Comparison of ENCODE assay signal across 2 cellular contexts in genomic region chr3:158568784-158569183, GRCh38.
TF ChIP-seq lines count a peak whose summit lies in the region.

No MANE protein-coding gene starts in this region.

TF ChIP-seq in HEK293, 187 proteins besides CTCF, POLR2A, EP300 and RAD21:
- no peak for TF ChIP-seq ZNF555 (tag by site-specific recombination; conservative IDR thresholded peaks at IDR 0.05)
- no peak for TF ChIP-seq HOXA7 (CRISPR knock-in tag; IDR thresholded peaks at IDR 0.05; ENCODE audit: borderline replicate concordance)
- TF ChIP-seq PRDM6 (tag by site-specific recombination; IDR thresholded peaks at IDR 0.05), result 0 out of 2 replicates have a peak, but pooled peaks have one; percentile 14
- 0 out of 2 replicates have a peak, but pooled peaks have one; percentile 7 for TF ChIP-seq ATF2 (tag by site-specific recombination; IDR thresholded peaks at IDR 0.05; ENCODE audit: low read depth)
- TF ChIP-seq ZNF660 (tag by site-specific recombination; IDR thresholded peaks at IDR 0.05), result 0 out of 2 replicates have a peak, but pooled peaks have one; percentile 42
- TF ChIP-seq TRIM28 (IDR thresholded peaks at IDR 0.05; ENCODE audit: borderline replicate concordance, low read length), result no peak
- peak; percentile 22; the same call in 1 of the 2 replicates for TF ChIP-seq ZBTB20 (tag by site-specific recombination; IDR thresholded peaks at IDR 0.05)
- no peak for TF ChIP-seq ZNF391 (tag by site-specific recombination; IDR thresholded peaks at IDR 0.05; ENCODE audit: borderline replicate concordance, low read depth)
- TF ChIP-seq ZBTB6 (tag by site-specific recombination; IDR thresholded peaks at IDR 0.05), result no peak
- peak; percentile 39; the same call in 1 of the 2 replicates for TF ChIP-seq ZNF366 (tag by site-specific recombination; conservative IDR thresholded peaks at IDR 0.05)
- no peak for TF ChIP-seq ZNF423 (tag by site-specific recombination; IDR thresholded peaks at IDR 0.05)
- TF ChIP-seq ZNF335 (tag by site-specific recombination; conservative IDR thresholded peaks at IDR 0.05), result no peak
- TF ChIP-seq ZBTB8A (tag by site-specific recombination; IDR thresholded peaks at IDR 0.05), result no peak
- peak; percentile 9; the same call in 1 of the 2 replicates for TF ChIP-seq ZNF629 (tag by site-specific recombination; IDR thresholded peaks at IDR 0.05)
- 0 out of 2 replicates have a peak, but pooled peaks have one; percentile 42 for TF ChIP-seq SP7 (tag by site-specific recombination; IDR thresholded peaks at IDR 0.05)
- no peak for TF ChIP-seq ZNF114 (tag by site-specific recombination; IDR thresholded peaks at IDR 0.05)
- no peak for TF ChIP-seq ZNF768 (tag by site-specific recombination; IDR thresholded peaks at IDR 0.05)
- TF ChIP-seq ZNF324 (tag by site-specific recombination; IDR thresholded peaks at IDR 0.05), result no peak
- TF ChIP-seq ZSCAN23 (tag by site-specific recombination; IDR thresholded peaks at IDR 0.05), result no peak
- no peak for TF ChIP-seq ZNF777 (tag by site-specific recombination; IDR thresholded peaks at IDR 0.05; ENCODE audit: borderline replicate concordance)

TF ChIP-seq in SK-N-SH, 30 proteins besides CTCF, POLR2A, EP300 and RAD21:
- peak; percentile 64 for TF ChIP-seq PBX3 (IDR thresholded peaks at IDR 0.05)
- peak; percentile 61 for TF ChIP-seq JUND (IDR thresholded peaks at IDR 0.05)
- TF ChIP-seq FOXM1 (IDR thresholded peaks at IDR 0.05; ENCODE audit: low read depth), result no peak
- peak; percentile 62; the same call in 1 of the 2 replicates for TF ChIP-seq FOSL2 (IDR thresholded peaks at IDR 0.05; ENCODE audit: borderline replicate concordance, low read depth)
